11 cellular contexts compared by ENCODE assay signal in genomic region chrX:63930140-63930539, GRCh38.
DNase-seq lines count a peak whose midpoint lies in the region; ATAC-seq, FAIRE-seq and TF ChIP-seq lines count a peak whose summit lies in the region.
"Had no signal": no experiment of that assay in that cellular context is flagged by ENCODE, and none has a peak within 500 bp of the region (broad histone marks: within the 10 kb centered on the region; RNA-seq: fewer than 3 reads in every experiment).

No MANE protein-coding gene starts in this region.

- H3K9me3 ChIP-seq in DND-41 (ENCODE audit: insufficient read depth, low read length, severe bottlenecking) (no peaks in the 10 kb centered on the region), adipocyte (ENCODE audit: control insufficient read depth, low read length) (peaks cover 3% of the 10 kb centered on the region), esophagus muscularis mucosa (no peaks in the 10 kb centered on the region), prostate gland (no peaks in the 10 kb centered on the region)

- H3K18ac ChIP-seq in mesendoderm (ENCODE audit: low read length), result no peak overlapping the region

- H3K79me2 ChIP-seq in DND-41 (ENCODE audit: insufficient read depth, low read length) (no peaks in the 10 kb centered on the region), mesendoderm (ENCODE audit: control insufficient read depth, insufficient read depth, low read length) (no peaks in the 10 kb centered on the region)

- no peak overlapping the region for H2AFZ ChIP-seq in DND-41 (ENCODE audit: low read depth, low read length)

- intact Hi-C loops in esophagus muscularis mucosa (cut with DNase I), result no loop called here
- intact Hi-C loops in prostate gland (cut with DNase I), result no loop called here

- ATAC-seq in DND-41 (ENCODE audit: insufficient read depth, low read depth), result no peak

- no peak for FAIRE-seq in D721Med (lab: Jason Lieb, UNC)

- no peak overlapping the region for H2BK5ac ChIP-seq in mesendoderm (ENCODE audit: low read length)

- peak; percentile 52 for TF ChIP-seq CTCF in DND-41 (IDR thresholded peaks at IDR 0.05; ENCODE audit: borderline replicate concordance, extremely low read depth, low read length, poor library complexity, severe bottlenecking)
- TF ChIP-seq CTCF in esophagus muscularis mucosa (IDR thresholded peaks at IDR 0.05), result peak in 1 of 3 experiments; percentile 18
- TF ChIP-seq CTCF in prostate gland (IDR thresholded peaks at IDR 0.05), result no peak
- TF ChIP-seq CTCF in D721Med (IDR thresholded peaks at IDR 0.05; ENCODE audit: insufficient read depth, missing control alignments), result no peak

- no peak overlapping the region for H3K4ac ChIP-seq in mesendoderm (ENCODE audit: low read depth, low read length)

- H2BK120ac ChIP-seq in mesendoderm (ENCODE audit: low read depth, low read length), result no peak overlapping the region

- no CpG with 5 or more reads among the region's 4 CpGs for WGBS in mesendoderm (ENCODE audit: extremely low coverage, insufficient coverage, low lambda C conversion rate)
- 61% methylated on average over 2 of the region's 4 CpGs for WGBS in esophagus muscularis mucosa
- 21% methylated on average over 4 of the region's 4 CpGs for WGBS in prostate gland

- peak; percentile 7 for DNase-seq in DND-41
- DNase-seq in KBM-7, result peak; percentile 26
- peak; percentile 33 for DNase-seq in adipocyte (ENCODE audit: low read depth)
- peak; percentile 53 for DNase-seq in mesendoderm
- DNase-seq in esophagus muscularis mucosa (ENCODE audit: extremely low spot score), result no peak
- no peak for DNase-seq in pons (ENCODE audit: low spot score)
- DNase-seq in prostate gland (ENCODE audit: low spot score), result no peak
- no peak for DNase-seq in D721Med (ENCODE audit: insufficient read length, low spot score)
- DNase-seq: NCI-H1105 treated with DMSO at 0.1 percent for 48 hours; stimulated activated CD4-positive, alpha-beta T cell treated with anti-CD3 and anti-CD28 coated beads, Interleukin-2, amount 100 ng/mL, for 48 hours had no signal

- TF ChIP-seq POLR2A in esophagus muscularis mucosa (IDR thresholded peaks at IDR 0.05; ENCODE audit: low read depth) (no peak), prostate gland (IDR thresholded peaks at IDR 0.05) (no peak)

- H3K4me2 ChIP-seq in DND-41 (ENCODE audit: insufficient read depth, low read length) (no peak overlapping the region), mesendoderm (ENCODE audit: low read length) (no peak overlapping the region)

- in situ Hi-C loops in KBM-7 (cut with MboI; ENCODE audit: low pct_unique_long_range_greater_than_20kb, low sequenced_read_pairs), result no loop called here

- H3K9ac ChIP-seq in DND-41 (ENCODE audit: low read depth, low read length), result no peak overlapping the region
- no peak overlapping the region for H3K9ac ChIP-seq in adipocyte (ENCODE audit: low read length)
- H3K9ac ChIP-seq in mesendoderm (ENCODE audit: low read length), result no peak overlapping the region

- H3K27ac ChIP-seq in DND-41 (ENCODE audit: low read length) (no peak overlapping the region), mesendoderm (ENCODE audit: low read depth, low read length) (no peak overlapping the region), esophagus muscularis mucosa (replicated peaks in 1 of 4) (no peak overlapping the region), prostate gland (no peak overlapping the region)
- H3K27ac ChIP-seq: cardiac muscle cell had no signal

- no peak overlapping the region for H3K4me3 ChIP-seq in DND-41 (ENCODE audit: low read depth in 1 of 2, low read length in 2 of 2)
- H3K4me3 ChIP-seq in adipocyte (ENCODE audit: low read length), result no peak overlapping the region
- H3K4me3 ChIP-seq in mesendoderm (ENCODE audit: low read length), result no peak overlapping the region
- no peak overlapping the region for H3K4me3 ChIP-seq in esophagus muscularis mucosa
- H3K4me3 ChIP-seq in prostate gland, result no peak overlapping the region
- H3K4me3 ChIP-seq: cardiac muscle cell had no signal

- no peaks in the 10 kb centered on the region for H3K27me3 ChIP-seq in DND-41 (ENCODE audit: insufficient read depth, low read length, poor library complexity)
- peaks cover 15% of the 10 kb centered on the region for H3K27me3 ChIP-seq in adipocyte (replicated peaks; ENCODE audit: control insufficient read depth, insufficient read depth, low read length)
- no peaks in the 10 kb centered on the region for H3K27me3 ChIP-seq in mesendoderm (ENCODE audit: insufficient read depth, low read length, poor library complexity)
- H3K27me3 ChIP-seq in esophagus muscularis mucosa, result no peaks in the 10 kb centered on the region
- H3K27me3 ChIP-seq in prostate gland (replicated peaks; ENCODE audit: insufficient read depth), result no peaks in the 10 kb centered on the region
- H3K27me3 ChIP-seq: cardiac muscle cell had no signal

- no peaks in the 10 kb centered on the region for H3K79me1 ChIP-seq in mesendoderm (ENCODE audit: low read length)

- H4K5ac ChIP-seq in mesendoderm (ENCODE audit: low read length), result no peak overlapping the region

- H3K4me1 ChIP-seq in DND-41 (ENCODE audit: insufficient read depth, low read length), result no peaks in the 10 kb centered on the region
- no peaks in the 10 kb centered on the region for H3K4me1 ChIP-seq in adipocyte (ENCODE audit: control insufficient read depth, insufficient read depth, low read length)
- H3K4me1 ChIP-seq in mesendoderm (ENCODE audit: control insufficient read depth, low read depth, low read length), result no peaks in the 10 kb centered on the region
- no peaks in the 10 kb centered on the region for H3K4me1 ChIP-seq in esophagus muscularis mucosa
- no peaks in the 10 kb centered on the region for H3K4me1 ChIP-seq in prostate gland (replicated peaks)

- H3K36me3 ChIP-seq in DND-41 (ENCODE audit: insufficient read depth, low read length), result no peaks in the 10 kb centered on the region
- no peaks in the 10 kb centered on the region for H3K36me3 ChIP-seq in adipocyte (ENCODE audit: control insufficient read depth, insufficient read depth, low read length, severe bottlenecking)
- no peaks in the 10 kb centered on the region for H3K36me3 ChIP-seq in mesendoderm (ENCODE audit: control insufficient read depth, insufficient read depth, low read length)
- H3K36me3 ChIP-seq in esophagus muscularis mucosa, result no peaks in the 10 kb centered on the region
- no peaks in the 10 kb centered on the region for H3K36me3 ChIP-seq in prostate gland
- H3K36me3 ChIP-seq: cardiac muscle cell had no signal

- TF ChIP-seq EP300 in esophagus muscularis mucosa (IDR thresholded peaks at IDR 0.05), result no peak

- no peak overlapping the region for H4K8ac ChIP-seq in mesendoderm (ENCODE audit: low read depth, low read length)

- no peaks in the 10 kb centered on the region for H4K20me1 ChIP-seq in DND-41 (ENCODE audit: insufficient read depth, low read length)

- no peak overlapping the region for H3K23ac ChIP-seq in mesendoderm (ENCODE audit: low read length)

- no peak overlapping the region for H3K56ac ChIP-seq in mesendoderm (ENCODE audit: low read length)

- no peak overlapping the region for H2BK15ac ChIP-seq in mesendoderm (replicated peaks; ENCODE audit: low read depth)

- no peak overlapping the region for H2AK5ac ChIP-seq in mesendoderm (ENCODE audit: low read length)

Comparison
In these comparisons a context has a peak if more than half of its experiments do, and no peak if none do; other contexts are left out.
1. DNase-seq: peak in DND-41 (single experiment), KBM-7 (single experiment), adipocyte (single experiment) and mesendoderm (single experiment); none in esophagus muscularis mucosa (single experiment), pons (single experiment), prostate gland (single experiment) and D721Med (single experiment).